Comparison of ENCODE assay signal across 1 cellular context in genomic region chrX:120549483-120550452, GRCh38.
TF ChIP-seq lines count a peak whose summit lies in the region.

No MANE protein-coding gene starts in this region.

TF ChIP-seq in SK-N-SH, 30 proteins besides CTCF, POLR2A, EP300 and RAD21 (continued from another document):
- TF ChIP-seq POLR2AphosphoS5 (IDR thresholded peaks at IDR 0.05; ENCODE audit: low read depth, low read length): peak; percentile 73; the same call in 1 of the 2 replicates
- peak; percentile 99 for TF ChIP-seq JUND (IDR thresholded peaks at IDR 0.05)
- TF ChIP-seq, protein P1, sequence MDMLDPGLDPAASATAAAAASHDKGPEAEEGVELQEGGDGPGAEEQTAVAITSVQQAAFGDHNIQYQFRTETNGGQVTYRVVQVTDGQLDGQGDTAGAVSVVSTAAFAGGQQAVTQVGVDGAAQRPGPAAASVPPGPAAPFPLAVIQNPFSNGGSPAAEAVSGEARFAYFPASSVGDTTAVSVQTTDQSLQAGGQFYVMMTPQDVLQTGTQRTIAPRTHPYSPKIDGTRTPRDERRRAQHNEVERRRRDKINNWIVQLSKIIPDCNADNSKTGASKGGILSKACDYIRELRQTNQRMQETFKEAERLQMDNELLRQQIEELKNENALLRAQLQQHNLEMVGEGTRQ (IDR thresholded peaks at IDR 0.05; ENCODE audit: borderline replicate concordance, low read depth, low read length): no peak
- peak; percentile 72; the same call in 1 of the 2 replicates for TF ChIP-seq RXRA (IDR thresholded peaks at IDR 0.05; ENCODE audit: borderline replicate concordance, low read depth)
- TF ChIP-seq REST (IDR thresholded peaks at IDR 0.05; ENCODE audit: low read depth, low read length): peak; percentile 50; the same call in 1 of the 2 replicates
- no peak for TF ChIP-seq RFX5 (IDR thresholded peaks at IDR 0.05; ENCODE audit: low read length)
- peak; percentile 61; the same call in 1 of the 2 replicates for TF ChIP-seq FOXM1 (IDR thresholded peaks at IDR 0.05; ENCODE audit: low read depth)
- no peak for TF ChIP-seq CHD2 (IDR thresholded peaks at IDR 0.05; ENCODE audit: low read length, partially characterized antibody)
- peak; percentile 90 for TF ChIP-seq TCF12 (IDR thresholded peaks at IDR 0.05)
- no peak for TF ChIP-seq YY1 (IDR thresholded peaks at IDR 0.05; ENCODE audit: low read depth)
- peak; percentile 99 for TF ChIP-seq FOSL2 (IDR thresholded peaks at IDR 0.05; ENCODE audit: borderline replicate concordance, low read depth)
- TF ChIP-seq SIN3A (IDR thresholded peaks at IDR 0.05; ENCODE audit: borderline replicate concordance, low read depth, low read length): no peak
- TF ChIP-seq RCOR1 (IDR thresholded peaks at IDR 0.05; ENCODE audit: low read length): no peak
- TF ChIP-seq NFIC (IDR thresholded peaks at IDR 0.05; ENCODE audit: borderline replicate concordance): peak; percentile 71
